ENCODE assay signal across 14 cellular contexts in genomic region chr6:80029442-80029841, GRCh38. TPM values are rescaled to one million over a fixed set of nuclear protein-coding genes. Genes with fewer than 3 reads are reported as not detected.
DNase-seq lines count a peak whose midpoint lies in the region; ATAC-seq and TF ChIP-seq lines count a peak whose summit lies in the region.
"Had no signal": no experiment of that assay in that cellular context is flagged by ENCODE, and none has a peak within 500 bp of the region (broad histone marks: within the 10 kb centered on the region; RNA-seq: fewer than 3 reads in every experiment).

No MANE protein-coding gene starts in this region.

- no peaks in the 10 kb centered on the region for H4K20me1 ChIP-seq in osteoblast (ENCODE audit: insufficient read depth, low read length)

- DNase-seq in activated CD4-positive, alpha-beta T cell treated with anti-CD3 and anti-CD28 coated beads, Interleukin-2, amount 10 ng/mL, durations not matched to agents 24 days and 14 days, result no peak
- no peak for DNase-seq in activated CD4-positive, alpha-beta T cell treated with anti-CD3 and anti-CD28 coated beads for 1 hour
- DNase-seq in osteoblast (ENCODE audit: insufficient read length, low spot score, missing footprints) (no peak), posterior cingulate gyrus (no peak), kidney glomerular epithelial cell (lab: John Stamatoyannopoulos, UW) (no peak), hypothalamus (lab: John Stamatoyannopoulos, UW) (no peak)
- DNase-seq: activated CD8-positive, alpha-beta T cell treated with anti-CD3 and anti-CD28 coated beads for 36 hours; aorta; NCI-H2107; stimulated activated CD4-positive, alpha-beta T cell treated with anti-CD3 and anti-CD28 coated beads, Interleukin-4, amount 100 ng/mL, for 1 hour had no signal

- no peaks in the 10 kb centered on the region for H3K79me2 ChIP-seq in osteoblast (ENCODE audit: insufficient read depth, low read length)

- no peaks in the 10 kb centered on the region for H3K27me3 Mint-ChIP-seq in activated CD4-positive, alpha-beta T cell treated with anti-CD3 and anti-CD28 coated beads, Interleukin-2, amount 10 ng/mL, durations not matched to agents 24 days and 14 days
- H3K27me3 Mint-ChIP-seq: activated CD8-positive, alpha-beta T cell treated with anti-CD3 and anti-CD28 coated beads for 36 hours had no signal

- no peak for TF ChIP-seq CTCF in osteoblast (IDR thresholded peaks at IDR 0.05; ENCODE audit: extremely low read depth, low read depth, low read length)

- H3K4me1 Mint-ChIP-seq in activated CD4-positive, alpha-beta T cell treated with anti-CD3 and anti-CD28 coated beads, Interleukin-2, amount 10 ng/mL, durations not matched to agents 24 days and 14 days, result peaks cover 11% of the 10 kb centered on the region

- no peak overlapping the region for H3K27ac ChIP-seq in osteoblast (ENCODE audit: low read depth, low read length)
- H3K27ac ChIP-seq: A549 had no signal

- H3K27me3 ChIP-seq in osteoblast (ENCODE audit: insufficient read depth, low read length), result no peaks in the 10 kb centered on the region

- peaks cover 43% of the 10 kb centered on the region for H3K36me3 Mint-ChIP-seq in activated CD4-positive, alpha-beta T cell treated with anti-CD3 and anti-CD28 coated beads, Interleukin-2, amount 10 ng/mL, durations not matched to agents 24 days and 14 days (ENCODE audit: low read depth)

- H2AFZ ChIP-seq in osteoblast (ENCODE audit: low read length), result peak overlapping the region; percentile 55

- intact Hi-C loops in activated CD4-positive, alpha-beta T cell treated with anti-CD3 and anti-CD28 coated beads, Interleukin-2, amount 10 ng/mL, durations not matched to agents 24 days and 14 days (cut with micrococcal nuclease), result no loop called here
- intact Hi-C loops in posterior cingulate gyrus (cut with DNase I), result no loop called here

- no peak overlapping the region for H3K4me2 ChIP-seq in osteoblast (ENCODE audit: insufficient read depth, low read length)
- H3K4me2 ChIP-seq: A549 had no signal

- no peak overlapping the region for H3K4me3 Mint-ChIP-seq in activated CD4-positive, alpha-beta T cell treated with anti-CD3 and anti-CD28 coated beads, Interleukin-2, amount 10 ng/mL, durations not matched to agents 24 days and 14 days
- H3K4me3 Mint-ChIP-seq: activated CD8-positive, alpha-beta T cell treated with anti-CD3 and anti-CD28 coated beads for 36 hours had no signal

- no peaks in the 10 kb centered on the region for H3K9me3 ChIP-seq in osteoblast (ENCODE audit: low read depth, low read length)
- H3K9me3 ChIP-seq: A549 had no signal

- ATAC-seq in GM21717 (IDR thresholded peaks at IDR 0.05; ENCODE audit: unreplicated experiment) (peak; percentile 91), HG03342 (IDR thresholded peaks at IDR 0.05; ENCODE audit: unreplicated experiment) (peak; percentile 68)
- ATAC-seq: A549; activated CD8-positive, alpha-beta T cell treated with anti-CD3 and anti-CD28 coated beads for 36 hours; Right ventricle myocardium inferior had no signal

- H3K27ac Mint-ChIP-seq in activated CD4-positive, alpha-beta T cell treated with anti-CD3 and anti-CD28 coated beads, Interleukin-2, amount 10 ng/mL, durations not matched to agents 24 days and 14 days, result peak overlapping the region; percentile 39
- H3K27ac Mint-ChIP-seq: activated CD8-positive, alpha-beta T cell treated with anti-CD3 and anti-CD28 coated beads for 36 hours had no signal

- H3K4me1 ChIP-seq in osteoblast (ENCODE audit: insufficient read depth, low read length), result no peaks in the 10 kb centered on the region
- H3K4me1 ChIP-seq: A549 had no signal

- H3K9me3 Mint-ChIP-seq in activated CD4-positive, alpha-beta T cell treated with anti-CD3 and anti-CD28 coated beads, Interleukin-2, amount 10 ng/mL, durations not matched to agents 24 days and 14 days, result peaks cover 5% of the 10 kb centered on the region
- H3K9me3 Mint-ChIP-seq: activated CD8-positive, alpha-beta T cell treated with anti-CD3 and anti-CD28 coated beads for 36 hours had no signal

- H3K36me3 ChIP-seq in osteoblast (ENCODE audit: insufficient read depth, low read length), result no peaks in the 10 kb centered on the region

- H3K4me3 ChIP-seq in osteoblast (ENCODE audit: insufficient read depth, low read length), result no peak overlapping the region
- H3K4me3 ChIP-seq: A549 had no signal

RNA-seq across cellular contexts. Expression of gene TTK, which starts 25.0 kb away (rescaled TPM):
- 21.9 and 22.4 TPM in 2 replicates for total RNA-seq in activated CD4-positive, alpha-beta T cell treated with anti-CD3 and anti-CD28 coated beads, Interleukin-2, amount 10 ng/mL, durations not matched to agents 24 days and 14 days
- total RNA-seq in osteoblast, result 4.0 and 4.4 TPM in 2 replicates
